Comparison of ENCODE assay signal across 22 cellular contexts in the genomic region with DNA sequence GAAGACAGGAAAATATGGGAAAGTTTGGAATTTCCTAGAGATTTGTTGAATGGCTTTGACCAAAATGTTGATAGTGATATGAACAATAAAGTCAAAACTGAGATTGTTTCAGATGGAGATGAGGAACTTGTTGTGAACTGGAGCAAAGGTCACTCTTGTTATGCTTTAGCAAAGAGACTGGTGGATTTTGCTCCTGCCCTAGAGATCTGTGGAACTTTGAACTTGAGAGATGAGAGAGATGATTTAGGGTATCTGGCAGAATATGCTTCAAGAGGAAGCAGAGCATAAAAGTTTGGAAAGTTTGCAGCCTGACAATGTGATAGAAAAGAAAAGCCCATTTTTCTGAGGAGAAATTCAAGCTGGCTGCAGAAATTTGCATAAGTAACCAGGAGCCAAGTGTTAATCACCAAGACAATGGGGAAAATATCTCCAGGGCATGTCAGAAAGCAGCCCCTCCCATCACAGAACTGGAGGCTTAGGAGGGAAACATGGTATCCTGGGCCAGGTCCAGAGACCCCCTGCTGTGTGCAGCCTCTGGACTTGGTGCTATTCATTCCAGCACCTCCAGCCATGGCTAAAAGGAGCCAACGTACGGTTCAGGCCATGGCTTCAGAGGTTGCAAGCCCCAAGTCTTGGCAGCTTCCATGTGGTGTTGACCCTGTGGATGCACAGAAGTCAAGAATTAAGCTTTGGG.
A peak's percentile ranks its signal among the peaks of the same experiment; 100 is the strongest.
DNase-seq lines count a peak whose midpoint lies in the region; ATAC-seq, FAIRE-seq and TF ChIP-seq lines count a peak whose summit lies in the region.
"Had no signal": no experiment of that assay in that cellular context is flagged by ENCODE, and none has a peak within 500 bp of the region (broad histone marks: within the 10 kb centered on the region; RNA-seq: fewer than 3 reads in every experiment).

No MANE protein-coding gene starts in this region.

- CTCF ChIA-PET in HepG2 (lab: Yijun Ruan, JAX; ENCODE audit: low intra/inter-chr PET ratio, low total read pairs) (no interaction called here), mammary epithelial cell (lab: Charles Lee; ENCODE audit: low non-redundant PET) (no interaction called here)

- in situ Hi-C loops in HepG2 (cut with HindIII; ENCODE audit: extremely low pct_ligation_motif_present, low pct_unique_long_range_greater_than_20kb) (no loop called here), mammary epithelial cell (cut with MboI; ENCODE audit: low sequenced_read_pairs in 2 of 2) (no loop called here)

- H3K9me3 Mint-ChIP-seq in stimulated activated naive CD8-positive, alpha-beta T cell treated with anti-CD3 and anti-CD28 coated beads, Interleukin-15, Interleukin-2, amounts not matched to agents 100 ng/mL and 50 ng/mL, for 24 hours: peaks cover 19% of the 10 kb centered on the region
- H3K9me3 Mint-ChIP-seq in activated T-helper 2 cell treated with anti-CD3 and anti-CD28 coated beads, Interferon-gamma antibody, Interleukin-2, Interleukin-4, amounts not matched to agents 10 μg/mL and 5 μg/mL and 100 μg/mL, durations not matched to agents 14 hours and 24 hours and 36 hours: peaks cover 29% of the 10 kb centered on the region
- H3K9me3 Mint-ChIP-seq: CD8-positive, alpha-beta T cell; HFFc6 had no signal

- H2AFZ ChIP-seq in HepG2 (ENCODE audit: low read length) (no peak overlapping the region), mammary epithelial cell (ENCODE audit: low read depth, low read length) (no peak overlapping the region)
- H2AFZ ChIP-seq: GM23338 had no signal

- no peak for TF ChIP-seq CTCF in HepG2 (CRISPR knock-in tag; IDR thresholded peaks at IDR 0.05)
- no peak for TF ChIP-seq CTCF in mammary epithelial cell (conservative IDR thresholded peaks at IDR 0.05 in 1 of 2, IDR thresholded peaks at IDR 0.05 in 1 of 2; ENCODE audit: extremely low read depth in 1 of 2, insufficient read depth in 1 of 2, low read depth in 1 of 2, low read length in 2 of 2)

- no peak for TF ChIP-seq POLR2A in HepG2 (IDR thresholded peaks at IDR 0.05; ENCODE audit: insufficient read depth in 1 of 2, low read depth in 2 of 2, low read length in 2 of 2)

- TF ChIP-seq RAD21 in HepG2 (CRISPR knock-in tag; IDR thresholded peaks at IDR 0.05): no peak

- TF ChIP-seq EP300 in HepG2 (IDR thresholded peaks at IDR 0.05; ENCODE audit: low read depth in 2 of 2, low read length in 2 of 2): no peak
- no peak for TF ChIP-seq EP300 in HepG2 (CRISPR knock-in tag; IDR thresholded peaks at IDR 0.05; ENCODE audit: borderline replicate concordance)

- intact Hi-C loops in activated T-helper 2 cell treated with anti-CD3 and anti-CD28 coated beads, Interferon-gamma antibody, Interleukin-2, Interleukin-4, amounts not matched to agents 10 μg/mL and 5 μg/mL and 100 μg/mL, durations not matched to agents 14 hours and 24 hours and 36 hours (cut with micrococcal nuclease): loop anchor here (5.0 kb wide), 2 partner anchors 41 to 94 kb away; no protein-coding TSS in a partner anchor
- intact Hi-C loops in HepG2 (cut with micrococcal nuclease; ENCODE audit: unreplicated experiment) (no loop called here), mammary epithelial cell (cut with micrococcal nuclease) (no loop called here)

- no peak overlapping the region for H3K9ac ChIP-seq in HepG2 (ENCODE audit: insufficient read depth, low read depth, low read length)
- H3K9ac ChIP-seq in mammary epithelial cell (ENCODE audit: insufficient read depth, low read length): no peak overlapping the region
- H3K9ac ChIP-seq: BLaER1 treated with 17β-estradiol and CSF1 and Interleukin-3, amounts not matched to agents 10 nM and 100 nM had no signal

- peak overlapping the region; percentile 0 for H3K27ac Mint-ChIP-seq in stimulated activated naive CD8-positive, alpha-beta T cell treated with anti-CD3 and anti-CD28 coated beads, Interleukin-15, Interleukin-2, amounts not matched to agents 100 ng/mL and 50 ng/mL, for 24 hours
- peak overlapping the region; percentile 2 for H3K27ac Mint-ChIP-seq in activated T-helper 2 cell treated with anti-CD3 and anti-CD28 coated beads, Interferon-gamma antibody, Interleukin-2, Interleukin-4, amounts not matched to agents 10 μg/mL and 5 μg/mL and 100 μg/mL, durations not matched to agents 14 hours and 24 hours and 36 hours
- H3K27ac Mint-ChIP-seq: B cell; CD8-positive, alpha-beta T cell; GM23338; HFFc6; IgD-negative memory B cell had no signal

- FAIRE-seq in HepG2 (lab: Jason Lieb, UNC): no peak
- FAIRE-seq: G401.6, GM12891, HTR-8/SVneo had no signal

- H3K27me3 Mint-ChIP-seq in stimulated activated naive CD8-positive, alpha-beta T cell treated with anti-CD3 and anti-CD28 coated beads, Interleukin-15, Interleukin-2, amounts not matched to agents 100 ng/mL and 50 ng/mL, for 24 hours: peaks cover 3% of the 10 kb centered on the region
- H3K27me3 Mint-ChIP-seq in activated T-helper 2 cell treated with anti-CD3 and anti-CD28 coated beads, Interferon-gamma antibody, Interleukin-2, Interleukin-4, amounts not matched to agents 10 μg/mL and 5 μg/mL and 100 μg/mL, durations not matched to agents 14 hours and 24 hours and 36 hours (ENCODE audit: low read depth): no peaks in the 10 kb centered on the region
- H3K27me3 Mint-ChIP-seq: B cell had no signal

- POLR2A ChIA-PET in HepG2 (lab: Yijun Ruan, JAX): no interaction called here

- peaks cover 18% of the 10 kb centered on the region for H3K4me1 Mint-ChIP-seq in stimulated activated naive CD8-positive, alpha-beta T cell treated with anti-CD3 and anti-CD28 coated beads, Interleukin-15, Interleukin-2, amounts not matched to agents 100 ng/mL and 50 ng/mL, for 24 hours (ENCODE audit: low read depth)
- H3K4me1 Mint-ChIP-seq in activated T-helper 2 cell treated with anti-CD3 and anti-CD28 coated beads, Interferon-gamma antibody, Interleukin-2, Interleukin-4, amounts not matched to agents 10 μg/mL and 5 μg/mL and 100 μg/mL, durations not matched to agents 14 hours and 24 hours and 36 hours (ENCODE audit: low read depth): peaks cover 17% of the 10 kb centered on the region
- H3K4me1 Mint-ChIP-seq: B cell, GM23338, IgD-negative memory B cell had no signal

- H3K36me3 Mint-ChIP-seq in stimulated activated naive CD8-positive, alpha-beta T cell treated with anti-CD3 and anti-CD28 coated beads, Interleukin-15, Interleukin-2, amounts not matched to agents 100 ng/mL and 50 ng/mL, for 24 hours (ENCODE audit: low read depth): peaks cover 7% of the 10 kb centered on the region
- peaks cover 11% of the 10 kb centered on the region for H3K36me3 Mint-ChIP-seq in activated T-helper 2 cell treated with anti-CD3 and anti-CD28 coated beads, Interferon-gamma antibody, Interleukin-2, Interleukin-4, amounts not matched to agents 10 μg/mL and 5 μg/mL and 100 μg/mL, durations not matched to agents 14 hours and 24 hours and 36 hours (ENCODE audit: low read depth)
- H3K36me3 Mint-ChIP-seq: CD8-positive, alpha-beta T cell had no signal

- H3K36me3 ChIP-seq in HepG2 (replicated peaks in 1 of 2; ENCODE audit: control insufficient read depth in 1 of 2, insufficient read depth in 2 of 2, low read length in 2 of 2): no peaks in the 10 kb centered on the region
- H3K36me3 ChIP-seq in mammary epithelial cell (ENCODE audit: insufficient read depth, low read length): no peaks in the 10 kb centered on the region
- H3K36me3 ChIP-seq: BLaER1 treated with 17β-estradiol and CSF1 and Interleukin-3, amounts not matched to agents 10 nM and 100 nM had no signal

- H3K4me2 ChIP-seq in HepG2 (ENCODE audit: low read depth, low read length): no peak overlapping the region
- no peak overlapping the region for H3K4me2 ChIP-seq in mammary epithelial cell (ENCODE audit: insufficient read depth, low read depth, low read length)
- H3K4me2 ChIP-seq: BLaER1 treated with 17β-estradiol and CSF1 and Interleukin-3, amounts not matched to agents 10 nM and 100 nM; GM23338 had no signal

- H3K4me3 ChIP-seq in HepG2 (replicated peaks in 1 of 3; ENCODE audit: insufficient read depth in 1 of 3, low read depth in 2 of 3, low read length in 3 of 3): no peak overlapping the region
- H3K4me3 ChIP-seq in mammary epithelial cell (replicated peaks in 1 of 3; ENCODE audit: insufficient read depth in 1 of 3, low read depth in 2 of 3, low read length in 3 of 3): no peak overlapping the region
- H3K4me3 ChIP-seq: BLaER1 treated with 17β-estradiol and CSF1 and Interleukin-3, amounts not matched to agents 10 nM and 100 nM; GM23338 had no signal

- DNase-seq in stimulated activated naive CD8-positive, alpha-beta T cell treated with anti-CD3 and anti-CD28 coated beads, Interleukin-15, Interleukin-2, amounts not matched to agents 100 U/mL and 50 U/mL, for 24 hours: no peak
- DNase-seq in activated T-helper 2 cell treated with anti-CD3 and anti-CD28 coated beads, Interferon-gamma antibody, Interleukin-2, Interleukin-4, amounts not matched to agents 10 μg/mL and 5 μg/mL and 100 μg/mL, durations not matched to agents 14 hours and 24 hours and 36 hours (ENCODE audit: low spot score): no peak
- DNase-seq in HepG2 (ENCODE audit: low spot score): no peak
- no peak for DNase-seq in activated CD8-positive, alpha-beta memory T cell treated with anti-CD3 and anti-CD28 coated beads, Interleukin-2, amount 50 U/mL, for 48 hours
- DNase-seq in middle frontal gyrus (ENCODE audit: extremely low spot score, low spot score): no peak
- DNase-seq in mammary epithelial cell: no peak
- DNase-seq: Calu3; CD8-positive, alpha-beta T cell; DMS53; DND-41; EL; H7; HFFc6 had no signal

- H3K27ac ChIP-seq in HepG2 (ENCODE audit: extremely low read length, insufficient read depth, low read length) (no peak overlapping the region), mammary epithelial cell (ENCODE audit: insufficient read depth, low read depth, low read length) (no peak overlapping the region)
- H3K27ac ChIP-seq: BLaER1 treated with 17β-estradiol and CSF1 and Interleukin-3, amounts not matched to agents 10 nM and 100 nM had no signal

- BruUV-seq in HepG2 (replicated peaks; lab: Mats Ljungman, UMichigan): no TSS peak
- no TSS peak for BruUV-seq in mammary epithelial cell (replicated peaks; lab: Mats Ljungman, UMichigan)

- peaks cover 9% of the 10 kb centered on the region; the same call in 1 of the 2 replicates for H3K9me3 ChIP-seq in HepG2 (ENCODE audit: low read length)
- no peaks in the 10 kb centered on the region for H3K9me3 ChIP-seq in mammary epithelial cell (replicated peaks; ENCODE audit: insufficient read depth, low read length)

- H3K27me3 ChIP-seq in HepG2 (ENCODE audit: control insufficient read depth in 1 of 2, insufficient read depth in 2 of 2, low read length in 2 of 2) (no peaks in the 10 kb centered on the region), mammary epithelial cell (ENCODE audit: insufficient read depth, low read length) (no peaks in the 10 kb centered on the region)
- H3K27me3 ChIP-seq: BLaER1 treated with 17β-estradiol and CSF1 and Interleukin-3, amounts not matched to agents 10 nM and 100 nM had no signal

- no peaks in the 10 kb centered on the region for H3K4me1 ChIP-seq in HepG2 (ENCODE audit: insufficient read depth, low read length)
- H3K4me1 ChIP-seq in mammary epithelial cell (ENCODE audit: insufficient read depth, low read length): no peaks in the 10 kb centered on the region
- H3K4me1 ChIP-seq: BLaER1 treated with 17β-estradiol and CSF1 and Interleukin-3, amounts not matched to agents 10 nM and 100 nM had no signal

- H3K79me2 ChIP-seq in HepG2 (ENCODE audit: insufficient read depth, low read length) (no peaks in the 10 kb centered on the region), mammary epithelial cell (ENCODE audit: insufficient read depth, low read length) (no peaks in the 10 kb centered on the region)

- H4K20me1 ChIP-seq in HepG2 (ENCODE audit: insufficient read depth, low read length) (no peaks in the 10 kb centered on the region), mammary epithelial cell (ENCODE audit: insufficient read depth, low read length) (no peaks in the 10 kb centered on the region)
- H4K20me1 ChIP-seq: BLaER1 treated with 17β-estradiol and CSF1 and Interleukin-3, amounts not matched to agents 10 nM and 100 nM had no signal

- dilution Hi-C loops in mammary epithelial cell (cut with HindIII; ENCODE audit: low sequenced_read_pairs): no loop called here

- no peak for ATAC-seq in stimulated activated naive CD8-positive, alpha-beta T cell treated with anti-CD3 and anti-CD28 coated beads, Interleukin-15, Interleukin-2, amounts not matched to agents 100 U/mL and 50 U/mL, for 24 hours
- no peak for ATAC-seq in HepG2
- ATAC-seq: CD8-positive, alpha-beta T cell; GM23338; HCT116 had no signal

- no peak overlapping the region for H3K4me3 Mint-ChIP-seq in stimulated activated naive CD8-positive, alpha-beta T cell treated with anti-CD3 and anti-CD28 coated beads, Interleukin-15, Interleukin-2, amounts not matched to agents 100 ng/mL and 50 ng/mL, for 24 hours
- H3K4me3 Mint-ChIP-seq in activated T-helper 2 cell treated with anti-CD3 and anti-CD28 coated beads, Interferon-gamma antibody, Interleukin-2, Interleukin-4, amounts not matched to agents 10 μg/mL and 5 μg/mL and 100 μg/mL, durations not matched to agents 14 hours and 24 hours and 36 hours (ENCODE audit: low read depth): no peak overlapping the region
- H3K4me3 Mint-ChIP-seq: B cell; CD8-positive, alpha-beta T cell; GM23338; HFFc6; IgD-negative memory B cell had no signal

- 86% methylated on average over 2 of the region's 2 CpGs for WGBS in HepG2 (ENCODE audit: low lambda C conversion rate)
- WGBS in mammary epithelial cell (ENCODE audit: low coverage, missing lambda C conversion rate): no CpG with 5 or more reads among the region's 2 CpGs
